17 cellular contexts compared by ENCODE assay signal in the genomic region with DNA sequence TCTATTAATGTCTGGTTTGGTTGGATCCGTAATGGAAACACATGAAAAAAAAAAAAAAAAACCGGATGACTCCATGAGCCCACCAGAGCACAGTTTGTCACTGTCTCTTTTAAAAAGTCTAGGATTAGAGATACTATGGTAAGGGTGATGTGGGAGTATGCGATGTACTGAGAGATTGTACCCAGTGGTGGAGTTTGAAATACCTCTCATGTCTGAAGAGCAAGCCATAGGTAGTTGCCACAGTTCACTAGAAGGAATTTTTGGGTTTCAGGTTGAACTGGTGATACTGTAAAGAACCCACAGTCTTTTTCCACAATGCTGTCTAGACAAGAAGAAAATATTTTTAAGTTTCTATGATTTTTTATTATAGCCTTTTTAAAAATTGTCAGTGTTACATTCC.
DNase-seq lines count a peak whose midpoint lies in the region; ATAC-seq and TF ChIP-seq lines count a peak whose summit lies in the region.
"Had no signal": no experiment of that assay in that cellular context is flagged by ENCODE, and none has a peak within 500 bp of the region (broad histone marks: within the 10 kb centered on the region; RNA-seq: fewer than 3 reads in every experiment).

No MANE protein-coding gene starts in this region.

- H3K27me3 Mint-ChIP-seq in stimulated activated naive CD8-positive, alpha-beta T cell treated with anti-CD3 and anti-CD28 coated beads, Interleukin-15, Interleukin-2, amounts not matched to agents 100 ng/mL and 50 ng/mL, for 24 hours: no peaks in the 10 kb centered on the region
- H3K27me3 Mint-ChIP-seq in stimulated activated naive CD8-positive, alpha-beta T cell treated with anti-CD3 and anti-CD28 coated beads, Interleukin-15, amount 100 ng/mL, for 72 hours: no peaks in the 10 kb centered on the region
- no peaks in the 10 kb centered on the region for H3K27me3 Mint-ChIP-seq in memory B cell

- H3K4me3 Mint-ChIP-seq in stimulated activated naive CD8-positive, alpha-beta T cell treated with anti-CD3 and anti-CD28 coated beads, Interleukin-15, Interleukin-2, amounts not matched to agents 100 ng/mL and 50 ng/mL, for 24 hours: no peak overlapping the region
- H3K4me3 Mint-ChIP-seq in stimulated activated naive CD8-positive, alpha-beta T cell treated with anti-CD3 and anti-CD28 coated beads, Interleukin-15, amount 100 ng/mL, for 72 hours: no peak overlapping the region
- no peak overlapping the region for H3K4me3 Mint-ChIP-seq in memory B cell
- H3K4me3 Mint-ChIP-seq: CD8-positive, alpha-beta T cell; H9 had no signal

- H3K27ac Mint-ChIP-seq in stimulated activated naive CD8-positive, alpha-beta T cell treated with anti-CD3 and anti-CD28 coated beads, Interleukin-15, Interleukin-2, amounts not matched to agents 100 ng/mL and 50 ng/mL, for 24 hours: peak overlapping the region; percentile 20
- no peak overlapping the region for H3K27ac Mint-ChIP-seq in stimulated activated naive CD8-positive, alpha-beta T cell treated with anti-CD3 and anti-CD28 coated beads, Interleukin-15, amount 100 ng/mL, for 72 hours
- H3K27ac Mint-ChIP-seq in memory B cell: peak overlapping the region; percentile 4

- peaks cover 0 to 4% of the 10 kb centered on the region in 2 donors for H3K4me1 ChIP-seq in thyroid gland
- H3K4me1 ChIP-seq: BE2C had no signal

- peaks cover 73% of the 10 kb centered on the region for H3K36me3 Mint-ChIP-seq in stimulated activated naive CD8-positive, alpha-beta T cell treated with anti-CD3 and anti-CD28 coated beads, Interleukin-15, Interleukin-2, amounts not matched to agents 100 ng/mL and 50 ng/mL, for 24 hours (ENCODE audit: low read depth)
- H3K36me3 Mint-ChIP-seq in memory B cell: peaks cover 49% of the 10 kb centered on the region

- peaks cover 23 to 26% of the 10 kb centered on the region in 2 donors for H3K36me3 ChIP-seq in thyroid gland

- no peaks in the 10 kb centered on the region for H3K27me3 ChIP-seq in thyroid gland
- H3K27me3 ChIP-seq: BE2C had no signal

- H3K9me3 Mint-ChIP-seq in stimulated activated naive CD8-positive, alpha-beta T cell treated with anti-CD3 and anti-CD28 coated beads, Interleukin-15, Interleukin-2, amounts not matched to agents 100 ng/mL and 50 ng/mL, for 24 hours: no peaks in the 10 kb centered on the region
- H3K9me3 Mint-ChIP-seq in stimulated activated naive CD8-positive, alpha-beta T cell treated with anti-CD3 and anti-CD28 coated beads, Interleukin-15, amount 100 ng/mL, for 72 hours: no peaks in the 10 kb centered on the region
- no peaks in the 10 kb centered on the region for H3K9me3 Mint-ChIP-seq in memory B cell
- H3K9me3 Mint-ChIP-seq: CD8-positive, alpha-beta T cell; H9 had no signal

- TF ChIP-seq CTCF in VCaP (conservative IDR thresholded peaks at IDR 0.05) (no peak), thyroid gland (IDR thresholded peaks at IDR 0.05) (no peak)

- ATAC-seq in stimulated activated naive CD8-positive, alpha-beta T cell treated with anti-CD3 and anti-CD28 coated beads, Interleukin-15, amount 100 ng/mL, for 72 hours: no peak
- ATAC-seq in memory B cell (ENCODE audit: low read depth) (no peak), HG02852 (IDR thresholded peaks at IDR 0.05; ENCODE audit: unreplicated experiment) (no peak)
- ATAC-seq: A549; CD8-positive, alpha-beta T cell had no signal

- intact Hi-C loops in thyroid gland (cut with DNase I): no loop called here

- H3K27ac ChIP-seq in VCaP: peak overlapping the region; percentile 44; the same call in 1 of the 2 replicates
- H3K27ac ChIP-seq in thyroid gland: no peak overlapping the region
- H3K27ac ChIP-seq: A549, C4-2B had no signal

- no peak for DNase-seq in stimulated activated naive CD8-positive, alpha-beta T cell treated with anti-CD3 and anti-CD28 coated beads, Interleukin-15, amount 100 ng/mL, for 72 hours
- no peak for DNase-seq in memory B cell (ENCODE audit: low spot score in 2 of 2)
- DNase-seq in thyroid gland: no peak
- no peak for DNase-seq in hypothalamus (lab: John Stamatoyannopoulos, UW)
- DNase-seq: BE2C; CD8-positive, alpha-beta T cell; COR-L47; DMS153; DMS79 treated with DMSO at 0.1 percent for 48 hours; EL; GOT3; H9 had no signal

- H3K9me3 ChIP-seq in thyroid gland: no peaks in the 10 kb centered on the region
- H3K9me3 ChIP-seq: A549, BE2C had no signal

- WGBS in thyroid gland, 2 donors: 96 to 97% methylated on average over 3 of the region's 3 CpGs

- no peak for TF ChIP-seq POLR2A in thyroid gland (IDR thresholded peaks at IDR 0.05)

- peaks cover 15% of the 10 kb centered on the region for H3K4me1 Mint-ChIP-seq in stimulated activated naive CD8-positive, alpha-beta T cell treated with anti-CD3 and anti-CD28 coated beads, Interleukin-15, Interleukin-2, amounts not matched to agents 100 ng/mL and 50 ng/mL, for 24 hours (ENCODE audit: low read depth)
- peaks cover 10% of the 10 kb centered on the region for H3K4me1 Mint-ChIP-seq in stimulated activated naive CD8-positive, alpha-beta T cell treated with anti-CD3 and anti-CD28 coated beads, Interleukin-15, amount 100 ng/mL, for 72 hours
- H3K4me1 Mint-ChIP-seq in memory B cell: peaks cover 7% of the 10 kb centered on the region
- H3K4me1 Mint-ChIP-seq: H9 had no signal

- H3K4me3 ChIP-seq in thyroid gland (replicated peaks in 1 of 3): no peak overlapping the region
- H3K4me3 ChIP-seq: A549 had no signal

Comparison
In these comparisons a context has a peak if more than half of its experiments do, and no peak if none do; other contexts are left out.
1. H3K27ac Mint-ChIP-seq: peak in stimulated activated naive CD8-positive, alpha-beta T cell treated with anti-CD3 and anti-CD28 coated beads, Interleukin-15, Interleukin-2, amounts not matched to agents 100 ng/mL and 50 ng/mL, for 24 hours (single experiment) and memory B cell (single experiment); none in stimulated activated naive CD8-positive, alpha-beta T cell treated with anti-CD3 and anti-CD28 coated beads, Interleukin-15, amount 100 ng/mL, for 72 hours (0 of 2).